Comparison of ENCODE assay signal across 15 cellular contexts in the genomic region with DNA sequence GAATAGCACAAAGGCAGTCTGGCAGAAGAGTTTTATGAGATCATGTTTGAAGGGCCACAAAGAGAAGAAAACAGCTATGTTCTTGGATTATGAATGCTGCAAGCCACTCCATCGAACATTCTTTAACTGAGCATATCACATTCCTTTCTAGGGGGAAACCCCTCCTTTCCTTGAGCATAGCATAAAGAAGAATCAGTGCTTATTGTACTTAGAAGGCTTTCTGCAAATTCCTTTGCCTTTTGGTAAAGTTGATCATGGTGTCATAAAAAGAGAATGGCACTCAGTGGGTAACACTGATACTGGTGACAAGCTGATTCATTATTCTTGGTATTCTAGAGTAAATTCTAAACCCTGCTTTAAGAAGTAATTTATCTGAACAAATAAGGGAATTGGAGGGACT.
DNase-seq lines count a peak whose midpoint lies in the region; ATAC-seq and TF ChIP-seq lines count a peak whose summit lies in the region.
"Had no signal": no experiment of that assay in that cellular context is flagged by ENCODE, and none has a peak within 500 bp of the region (broad histone marks: within the 10 kb centered on the region; RNA-seq: fewer than 3 reads in every experiment).

No MANE protein-coding gene starts in this region.

- TF ChIP-seq EP300 in transverse colon (IDR thresholded peaks at IDR 0.05; ENCODE audit: low read depth), result no peak

- WGBS in transverse colon (ENCODE audit: low coverage in 1 of 2), 2 donors, result 70% methylated on average over 1 of the region's 1 CpG; no CpG with 5 or more reads in 1 of the 2 donors

- H3K27ac Mint-ChIP-seq in T-cell, result no peak overlapping the region
- H3K27ac Mint-ChIP-seq: activated B cell treated with CpG ODN at 0.5 μM for 24 hours had no signal

- in situ Hi-C loops in ACHN (cut with HindIII; ENCODE audit: low pct_ligation_motif_present, low pct_unique_long_range_greater_than_20kb, low sequenced_read_pairs) (no loop called here), transverse colon (cut with MboI; ENCODE audit: low pct_ligation_motif_present in 1 of 4, low pct_unique_long_range_greater_than_20kb in 1 of 4, low sequenced_read_pairs in 3 of 4) (no loop called here)

- peaks cover 0 to 4% of the 10 kb centered on the region in 2 donors for H3K27me3 Mint-ChIP-seq in T-cell
- H3K27me3 Mint-ChIP-seq: activated B cell treated with CpG ODN at 0.5 μM for 24 hours had no signal

- H3K4me1 ChIP-seq in transverse colon, result no peaks in the 10 kb centered on the region
- peaks cover 6% of the 10 kb centered on the region for H3K4me1 ChIP-seq in osteoblast (ENCODE audit: insufficient read depth, low read length)

- TF ChIP-seq CTCF in cardiac fibroblast (IDR thresholded peaks at IDR 0.05; ENCODE audit: low read depth, low read length), result no peak
- no peak for TF ChIP-seq CTCF in transverse colon (IDR thresholded peaks at IDR 0.05)
- TF ChIP-seq CTCF in osteoblast (IDR thresholded peaks at IDR 0.05; ENCODE audit: extremely low read depth, low read depth, low read length), result no peak

- no peak for ATAC-seq in T-cell (replicated peaks in 1 of 4)
- ATAC-seq: Right ventricle myocardium inferior had no signal

- H3K4me3 ChIP-seq in cardiac fibroblast (replicated peaks in 1 of 2; ENCODE audit: low read depth in 2 of 2, low read length in 2 of 2) (no peak overlapping the region), transverse colon (no peak overlapping the region), osteoblast (ENCODE audit: insufficient read depth, low read length) (no peak overlapping the region)
- H3K4me3 ChIP-seq: adrenal gland, heart right ventricle had no signal

- CTCF ChIA-PET in T-cell (lab: Charles Lee), result no interaction called here

- H3K27me3 ChIP-seq in transverse colon (no peaks in the 10 kb centered on the region), osteoblast (ENCODE audit: insufficient read depth, low read length) (peaks cover 6% of the 10 kb centered on the region)
- H3K27me3 ChIP-seq: adrenal gland had no signal

- no peak overlapping the region for H3K4me2 ChIP-seq in osteoblast (ENCODE audit: insufficient read depth, low read length)

- no peak overlapping the region for H3K27ac ChIP-seq in transverse colon
- no peak overlapping the region for H3K27ac ChIP-seq in osteoblast (ENCODE audit: low read depth, low read length)
- H3K27ac ChIP-seq: adrenal gland, heart right ventricle had no signal

- H3K4me1 Mint-ChIP-seq in T-cell, result peaks cover 0 to 15% (median 4%) of the 10 kb centered on the region in 3 donors

- no peak for TF ChIP-seq POLR2A in transverse colon (IDR thresholded peaks at IDR 0.05)

- H3K36me3 Mint-ChIP-seq in T-cell, result peaks cover 4% of the 10 kb centered on the region

- H2AFZ ChIP-seq in osteoblast (ENCODE audit: low read length), result no peak overlapping the region

- H3K9me3 ChIP-seq in transverse colon (no peaks in the 10 kb centered on the region), osteoblast (ENCODE audit: low read depth, low read length) (no peaks in the 10 kb centered on the region)
- H3K9me3 ChIP-seq: adrenal gland, heart right ventricle had no signal

- DNase-seq in ACHN (peak; percentile 59), HCEC 1CT (peak; percentile 13), cardiac fibroblast (ENCODE audit: low read depth in 2 of 2) (peak; percentile 62 to 68), kidney tubule cell (ENCODE audit: low spot score) (peak; percentile 81), transverse colon (no peak), T-cell (no peak), osteoblast (ENCODE audit: insufficient read length, low spot score, missing footprints) (no peak), NCI-H2227 (lab: John Stamatoyannopoulos, UW; ENCODE audit: unreplicated experiment) (no peak)
- DNase-seq: activated B cell treated with CpG ODN at 0.5 μM for 24 hours, adrenal gland, DMS53, heart right ventricle, NCI-H1417, NCI-H524 had no signal

- no peak overlapping the region for H3K4me3 Mint-ChIP-seq in T-cell
- H3K4me3 Mint-ChIP-seq: activated B cell treated with CpG ODN at 0.5 μM for 24 hours had no signal

- POLR2A ChIA-PET in T-cell (lab: Charles Lee), result no interaction called here

- H3K79me2 ChIP-seq in osteoblast (ENCODE audit: insufficient read depth, low read length), result no peaks in the 10 kb centered on the region

- H3K36me3 ChIP-seq in transverse colon, result no peaks in the 10 kb centered on the region
- no peaks in the 10 kb centered on the region for H3K36me3 ChIP-seq in osteoblast (ENCODE audit: insufficient read depth, low read length)
- H3K36me3 ChIP-seq: adrenal gland, heart right ventricle had no signal

- H4K20me1 ChIP-seq in osteoblast (ENCODE audit: insufficient read depth, low read length), result no peaks in the 10 kb centered on the region

- H3K9me3 Mint-ChIP-seq in T-cell, result no peaks in the 10 kb centered on the region

- intact Hi-C loops in transverse colon (cut with DNase I; ENCODE audit: low total_unique reads), result no loop called here

Comparison
In these comparisons a context has a peak if more than half of its experiments do, and no peak if none do; other contexts are left out.
1. DNase-seq: peak in ACHN (single experiment), HCEC 1CT (single experiment), cardiac fibroblast (2 of 2) and kidney tubule cell (single experiment); none in transverse colon (single experiment), T-cell (0 of 34), osteoblast (single experiment) and NCI-H2227 (single experiment).